1 cellular context compared by ENCODE assay signal in genomic region chr16:22210285-22210684, GRCh38.
TF ChIP-seq lines count a peak whose summit lies in the region.

No MANE protein-coding gene starts in this region.

TF ChIP-seq in endothelial cell of umbilical vein, 7 proteins besides CTCF, POLR2A, EP300 and RAD21:
- TF ChIP-seq GATA2 (IDR thresholded peaks at IDR 0.05; ENCODE audit: insufficient read depth, insufficient read length, low read depth, low read length) (no peak), POLR2AphosphoS5 (IDR thresholded peaks at IDR 0.05; ENCODE audit: insufficient read depth, low read depth, low read length) (no peak), JUN (IDR thresholded peaks at IDR 0.05; ENCODE audit: borderline replicate concordance, insufficient read depth, insufficient read length, low read depth) (no peak), EZH2 (IDR thresholded peaks at IDR 0.05; ENCODE audit: borderline replicate concordance, low read depth, low read length, severe bottlenecking) (no peak), MYC (IDR thresholded peaks at IDR 0.05; ENCODE audit: low read depth, low read length) (no peak), FOS (IDR thresholded peaks at IDR 0.05; ENCODE audit: borderline replicate concordance, insufficient read depth, low read length) (no peak), MAX (IDR thresholded peaks at IDR 0.05; ENCODE audit: insufficient read depth, insufficient read length) (no peak)
